16 cellular contexts compared by ENCODE assay signal in genomic region chr2:203637819-203638167, GRCh38.
A peak's percentile ranks its signal among the peaks of the same experiment; 100 is the strongest.
DNase-seq lines count a peak whose midpoint lies in the region; ATAC-seq and TF ChIP-seq lines count a peak whose summit lies in the region.
"Had no signal": no experiment of that assay in that cellular context is flagged by ENCODE, and none has a peak within 500 bp of the region (broad histone marks: within the 10 kb centered on the region; RNA-seq: fewer than 3 reads in every experiment).

No MANE protein-coding gene starts in this region.

- no peaks in the 10 kb centered on the region for H3K9me3 Mint-ChIP-seq in natural killer cell

- 74% methylated on average over 2 of the region's 2 CpGs for WGBS in mammary epithelial cell (ENCODE audit: low coverage, missing lambda C conversion rate)

- intact Hi-C loops in HCT116 (cut with micrococcal nuclease) (no loop called here), mammary epithelial cell (cut with micrococcal nuclease) (no loop called here), natural killer cell (cut with micrococcal nuclease) (no loop called here)

- no peaks in the 10 kb centered on the region for H3K9me2 ChIP-seq in HCT116 (ENCODE audit: insufficient read depth)

- H2AFZ ChIP-seq in HCT116 (ENCODE audit: low read depth, low read length, poor library complexity, severe bottlenecking) (peak overlapping the region; percentile 45), mammary epithelial cell (ENCODE audit: low read depth, low read length) (peak overlapping the region; percentile 59)

- H3K9ac ChIP-seq in BLaER1 (no peak overlapping the region), HCT116 (ENCODE audit: low read length) (no peak overlapping the region), mammary epithelial cell (ENCODE audit: insufficient read depth, low read length) (no peak overlapping the region)

- in situ Hi-C loops in mammary epithelial cell (cut with MboI; ENCODE audit: low sequenced_read_pairs in 2 of 2): no loop called here

- H3K27ac ChIP-seq in BLaER1: no peak overlapping the region; the same call in 1 of the 2 replicates
- no peak overlapping the region for H3K27ac ChIP-seq in HCT116 (ENCODE audit: low read depth, low read length)
- no peak overlapping the region for H3K27ac ChIP-seq in mammary epithelial cell (ENCODE audit: insufficient read depth, low read depth, low read length)
- H3K27ac ChIP-seq: cardiac muscle cell had no signal

- H3K9me3 ChIP-seq in BLaER1 (peaks cover 17% of the 10 kb centered on the region), HCT116 (ENCODE audit: control insufficient read depth in 1 of 2, insufficient read depth in 1 of 2, low read depth in 1 of 2, low read length in 2 of 2) (no peaks in the 10 kb centered on the region), mammary epithelial cell (replicated peaks; ENCODE audit: insufficient read depth, low read length) (no peaks in the 10 kb centered on the region)
- H3K9me3 ChIP-seq: BE2C, esophagus squamous epithelium, Peyer's patch had no signal

- H3K36me3 Mint-ChIP-seq in natural killer cell: no peaks in the 10 kb centered on the region

- H4K20me1 ChIP-seq in BLaER1: no peaks in the 10 kb centered on the region
- H4K20me1 ChIP-seq in HCT116 (ENCODE audit: insufficient read depth): no peaks in the 10 kb centered on the region
- no peaks in the 10 kb centered on the region for H4K20me1 ChIP-seq in mammary epithelial cell (ENCODE audit: insufficient read depth, low read length)

- CTCF ChIA-PET in HCT116 (lab: Charles Lee): no interaction called here
- CTCF ChIA-PET in mammary epithelial cell (lab: Charles Lee; ENCODE audit: low non-redundant PET): no interaction called here

- peak overlapping the region; percentile 68 for H3K4me3 Mint-ChIP-seq in natural killer cell
- H3K4me3 Mint-ChIP-seq: naive B cell had no signal

- no TSS peak for BruUV-seq in HCT116 (replicated peaks; lab: Mats Ljungman, UMichigan)
- BruUV-seq in mammary epithelial cell (replicated peaks; lab: Mats Ljungman, UMichigan): no TSS peak

- peaks cover 20% of the 10 kb centered on the region in 2 donors for H3K4me1 Mint-ChIP-seq in natural killer cell
- H3K4me1 Mint-ChIP-seq: naive B cell had no signal

- POLR2A ChIA-PET in HCT116 (lab: Charles Lee): no interaction called here

- TF ChIP-seq CTCF in HCT116 (IDR thresholded peaks at IDR 0.05 in 2 of 3, conservative IDR thresholded peaks at IDR 0.05 in 1 of 3; ENCODE audit: borderline replicate concordance in 1 of 3, insufficient read depth in 1 of 3, low read depth in 2 of 3, low read length in 2 of 3): no peak
- TF ChIP-seq CTCF in mammary epithelial cell (conservative IDR thresholded peaks at IDR 0.05 in 1 of 2, IDR thresholded peaks at IDR 0.05 in 1 of 2; ENCODE audit: extremely low read depth in 1 of 2, insufficient read depth in 1 of 2, low read depth in 1 of 2, low read length in 2 of 2): no peak
- TF ChIP-seq CTCF in natural killer cell (IDR thresholded peaks at IDR 0.05): no peak

- no peaks in the 10 kb centered on the region for H3K27me3 Mint-ChIP-seq in natural killer cell (ENCODE audit: low read depth in 2 of 2)

- no peaks in the 10 kb centered on the region for H3K79me2 ChIP-seq in HCT116 (ENCODE audit: insufficient read depth, low read length)
- H3K79me2 ChIP-seq in mammary epithelial cell (ENCODE audit: insufficient read depth, low read length): no peaks in the 10 kb centered on the region

- H3K27me3 ChIP-seq in BLaER1 (no peaks in the 10 kb centered on the region), HCT116 (ENCODE audit: insufficient read depth, low read length) (no peaks in the 10 kb centered on the region), mammary epithelial cell (ENCODE audit: insufficient read depth, low read length) (no peaks in the 10 kb centered on the region)
- H3K27me3 ChIP-seq: BE2C, cardiac muscle cell, esophagus squamous epithelium, Peyer's patch had no signal

- H3K4me3 ChIP-seq in BLaER1 (no peak overlapping the region), HCT116 (replicated peaks in 1 of 2; ENCODE audit: low read depth in 1 of 2, low read length in 2 of 2) (no peak overlapping the region), mammary epithelial cell (replicated peaks in 1 of 3; ENCODE audit: insufficient read depth in 1 of 3, low read depth in 2 of 3, low read length in 3 of 3) (no peak overlapping the region)
- H3K4me3 ChIP-seq: cardiac muscle cell, esophagus squamous epithelium, Peyer's patch had no signal

- H3K4me2 ChIP-seq in BLaER1 (peak overlapping the region; percentile 68), HCT116 (ENCODE audit: low read length) (no peak overlapping the region), mammary epithelial cell (ENCODE audit: insufficient read depth, low read depth, low read length) (no peak overlapping the region)

- ATAC-seq in HCT116 (no peak), natural killer cell (peak in 1 of 3 donors; percentile 61), GM18511 (IDR thresholded peaks at IDR 0.05; ENCODE audit: unreplicated experiment) (no peak)

- RAD21 ChIA-PET in HCT116 (lab: Charles Lee; ENCODE audit: low non-redundant PET in 1 of 2, low total read pairs in 2 of 2, uncharacterized antibody in 2 of 2, unreplicated experiment in 2 of 2): no interaction called here

- H3K27ac Mint-ChIP-seq in natural killer cell: peak overlapping the region; percentile 8 to 78
- H3K27ac Mint-ChIP-seq: naive B cell had no signal

- H3K36me3 ChIP-seq in BLaER1: no peaks in the 10 kb centered on the region
- H3K36me3 ChIP-seq in HCT116 (ENCODE audit: control insufficient read depth in 1 of 2, insufficient read depth in 2 of 2, low read length in 2 of 2): no peaks in the 10 kb centered on the region
- no peaks in the 10 kb centered on the region for H3K36me3 ChIP-seq in mammary epithelial cell (ENCODE audit: insufficient read depth, low read length)
- H3K36me3 ChIP-seq: BE2C, cardiac muscle cell, esophagus squamous epithelium, Peyer's patch had no signal

- no peak for TF ChIP-seq RAD21 in HCT116 (IDR thresholded peaks at IDR 0.05; ENCODE audit: low read depth)

- dilution Hi-C loops in mammary epithelial cell (cut with HindIII; ENCODE audit: low sequenced_read_pairs): no loop called here

- no peak for DNase-seq in HCT116 (ENCODE audit: low read depth, low spot score)
- no peak for DNase-seq in mammary epithelial cell
- no peak for DNase-seq in natural killer cell
- DNase-seq in kidney tubule cell (ENCODE audit: low spot score): no peak
- no peak for DNase-seq in AML-193 (lab: John Stamatoyannopoulos, UW)
- DNase-seq in islet precursor cell: no peak
- DNase-seq: activated T-cell treated with anti-CD3 and anti-CD28 coated beads, Interleukin-2, amount 50 U/mL, for 48 hours; BE2C; esophagus squamous epithelium; GDM1; naive B cell; NCI-H1092 treated with DMSO at 0.1 percent for 48 hours; Peyer's patch had no signal

- peaks cover 35% of the 10 kb centered on the region for H3K4me1 ChIP-seq in BLaER1
- no peaks in the 10 kb centered on the region for H3K4me1 ChIP-seq in HCT116 (ENCODE audit: control insufficient read depth in 1 of 2, insufficient read depth in 2 of 2, low read length in 2 of 2)
- peaks cover 7% of the 10 kb centered on the region for H3K4me1 ChIP-seq in mammary epithelial cell (ENCODE audit: insufficient read depth, low read length)
- H3K4me1 ChIP-seq: BE2C had no signal

- no peak for TF ChIP-seq POLR2A in HCT116 (IDR thresholded peaks at IDR 0.05; ENCODE audit: borderline replicate concordance, extremely low read depth, insufficient read depth, insufficient read length)

TF ChIP-seq in HCT116, 20 proteins besides CTCF, POLR2A, EP300 and RAD21 (continues in another document):
- TF ChIP-seq SRF (IDR thresholded peaks at IDR 0.05; ENCODE audit: low read depth): no peak
- TF ChIP-seq FOSL1 (IDR thresholded peaks at IDR 0.05; ENCODE audit: low read depth): no peak
- TF ChIP-seq EZH2 (IDR thresholded peaks at IDR 0.05): no peak
- TF ChIP-seq REST (IDR thresholded peaks at IDR 0.05; ENCODE audit: low read depth): no peak
- TF ChIP-seq EZH2phosphoT487 (IDR thresholded peaks at IDR 0.05; ENCODE audit: borderline replicate concordance): no peak
- TF ChIP-seq TCF7L2 (IDR thresholded peaks at IDR 0.05; ENCODE audit: borderline replicate concordance, extremely low read depth, insufficient read depth, insufficient read length): no peak
- no peak for TF ChIP-seq JUND (IDR thresholded peaks at IDR 0.05)
- no peak for TF ChIP-seq SP1 (IDR thresholded peaks at IDR 0.05; ENCODE audit: low read depth)
- no peak for TF ChIP-seq ELF1 (IDR thresholded peaks at IDR 0.05; ENCODE audit: borderline replicate concordance, low read depth)
- TF ChIP-seq YY1 (IDR thresholded peaks at IDR 0.05; ENCODE audit: extremely low read depth, insufficient replicate concordance, low read depth, low read length): no peak
